Comparison of ENCODE assay signal across 13 cellular contexts in genomic region chr11:70951139-70951804, GRCh38.
DNase-seq lines count a peak whose midpoint lies in the region; ATAC-seq and TF ChIP-seq lines count a peak whose summit lies in the region.
"Had no signal": no experiment of that assay in that cellular context is flagged by ENCODE, and none has a peak within 500 bp of the region (broad histone marks: within the 10 kb centered on the region; RNA-seq: fewer than 3 reads in every experiment).

No MANE protein-coding gene starts in this region.

- TF ChIP-seq CTCF in Caco-2 (IDR thresholded peaks at IDR 0.05; ENCODE audit: insufficient read depth in 1 of 2, low read depth in 1 of 2, low read length in 1 of 2, severe bottlenecking in 1 of 2, unreplicated experiment in 1 of 2), result no peak
- no peak for TF ChIP-seq CTCF in liver (IDR thresholded peaks at IDR 0.05; ENCODE audit: low read depth, low read length, missing input control)

- POLR2A ChIA-PET in Caco-2 (lab: Charles Lee), result no interaction called here

- H3K27me3 ChIP-seq in Caco-2 (replicated peaks; ENCODE audit: control insufficient read depth, insufficient read depth, low read length) (no peaks in the 10 kb centered on the region), GM23248 (replicated peaks; ENCODE audit: insufficient read depth) (no peaks in the 10 kb centered on the region), liver (ENCODE audit: control insufficient read depth in 4 of 4, insufficient read depth in 4 of 4, low read length in 3 of 4) (no peaks in the 10 kb centered on the region)
- H3K27me3 ChIP-seq: Peyer's patch had no signal

- H3K4me1 Mint-ChIP-seq in Caco-2 (ENCODE audit: low read depth, unreplicated experiment), result no peaks in the 10 kb centered on the region
- H3K4me1 Mint-ChIP-seq: CD4-positive, CD25-positive, alpha-beta regulatory T cell had no signal

- no peaks in the 10 kb centered on the region for H3K27me3 Mint-ChIP-seq in Caco-2 (ENCODE audit: insufficient read depth, unreplicated experiment)
- H3K27me3 Mint-ChIP-seq: CD4-positive, CD25-positive, alpha-beta regulatory T cell had no signal

- H3K27ac ChIP-seq in GM23248 (no peak overlapping the region), liver (ENCODE audit: low read depth in 1 of 2, low read length in 2 of 2) (no peak overlapping the region)
- H3K27ac ChIP-seq: Peyer's patch had no signal

- H3K4me1 ChIP-seq in Caco-2, result no peaks in the 10 kb centered on the region
- no peaks in the 10 kb centered on the region for H3K4me1 ChIP-seq in GM23248 (ENCODE audit: insufficient read depth)
- H3K4me1 ChIP-seq in liver (ENCODE audit: control insufficient read depth in 4 of 4, insufficient read depth in 4 of 4, low read length in 3 of 4), result peaks cover 2 to 15% (median 9%) of the 10 kb centered on the region in 4 donors
- H3K4me1 ChIP-seq: Peyer's patch had no signal

- H3K9ac ChIP-seq in GM23248, result no peak overlapping the region
- no peak overlapping the region for H3K9ac ChIP-seq in liver (ENCODE audit: low read depth in 1 of 2, low read length in 2 of 2)

- BruUV-seq in Caco-2 (replicated peaks; lab: Mats Ljungman, UMichigan), result TSS peak; percentile 10

- H3K4me3 ChIP-seq in Caco-2 (ENCODE audit: low read depth, low read length) (no peak overlapping the region), GM23248 (no peak overlapping the region), liver (ENCODE audit: low read depth in 1 of 3, low read length in 3 of 3) (no peak overlapping the region)
- H3K4me3 ChIP-seq: Peyer's patch had no signal

- 45 to 50% methylated on average over 10 to 11 of the region's 11 CpGs for WGBS in GM23248 (ENCODE audit: low coverage in 1 of 2, low lambda C conversion rate in 2 of 2, missing lambda C conversion rate in 2 of 2), 2 experiments
- WGBS in liver, result 87% methylated on average over 11 of the region's 11 CpGs

- no peaks in the 10 kb centered on the region for H4K20me1 ChIP-seq in GM23248 (ENCODE audit: insufficient read depth)

- no peak for TF ChIP-seq RAD21 in liver (IDR thresholded peaks at IDR 0.05)

- CTCF ChIA-PET in Caco-2 (lab: Charles Lee), result no interaction called here

- no peaks in the 10 kb centered on the region for H3K9me2 ChIP-seq in GM23248 (ENCODE audit: insufficient read depth)

- no peak overlapping the region for H3K4me3 Mint-ChIP-seq in Caco-2 (ENCODE audit: unreplicated experiment)
- H3K4me3 Mint-ChIP-seq: CD4-positive, CD25-positive, alpha-beta regulatory T cell; T-helper 1 cell treated with Interleukin-12 subunit alpha and Interleukin-12 subunit beta and Interleukin-4 antibody, amounts not matched to agents 30 μg/mL and 1 μg/mL, for 36 hours had no signal

- H3K36me3 ChIP-seq in Caco-2 (ENCODE audit: control insufficient read depth, insufficient read depth, low read length), result 0 out of 2 replicates have a peak, but pooled peaks cover 3% of the 10 kb centered on the region
- no peaks in the 10 kb centered on the region for H3K36me3 ChIP-seq in GM23248 (ENCODE audit: low read depth)
- H3K36me3 ChIP-seq in liver (ENCODE audit: control insufficient read depth in 4 of 4, insufficient read depth in 3 of 4, low read depth in 1 of 4, low read length in 3 of 4), result no peaks in the 10 kb centered on the region
- H3K36me3 ChIP-seq: Peyer's patch had no signal

- intact Hi-C loops in Caco-2 (cut with micrococcal nuclease; ENCODE audit: unreplicated experiment), result no loop called here

- no peak for ATAC-seq in HG03378 (IDR thresholded peaks at IDR 0.05; ENCODE audit: unreplicated experiment)

- H3K9me3 ChIP-seq in Caco-2 (no peaks in the 10 kb centered on the region; the same call in 1 of the 2 replicates), GM23248 (ENCODE audit: low read depth) (no peaks in the 10 kb centered on the region), liver (ENCODE audit: control insufficient read depth in 4 of 4, low read length in 3 of 4) (no peaks in the 10 kb centered on the region)
- H3K9me3 ChIP-seq: Peyer's patch had no signal

- no peak overlapping the region for H2AFZ ChIP-seq in GM23248

- peak overlapping the region; percentile 18 for H3K27ac Mint-ChIP-seq in Caco-2 (ENCODE audit: unreplicated experiment)
- H3K27ac Mint-ChIP-seq: T-helper 1 cell treated with Interleukin-12 subunit alpha and Interleukin-12 subunit beta and Interleukin-4 antibody, amounts not matched to agents 30 μg/mL and 1 μg/mL, for 36 hours had no signal

- H3K36me3 Mint-ChIP-seq in Caco-2 (ENCODE audit: insufficient read depth, unreplicated experiment), result peaks cover 80% of the 10 kb centered on the region

- in situ Hi-C loops in GM23248 (cut with MboI) (no loop called here), SK-MEL-5 (cut with HindIII; ENCODE audit: low pct_unique_long_range_greater_than_20kb, low sequenced_read_pairs) (no loop called here)

- no peak overlapping the region for H3K4me2 ChIP-seq in GM23248 (ENCODE audit: unreplicated experiment)

- H3K9me3 Mint-ChIP-seq in Caco-2 (ENCODE audit: unreplicated experiment), result peaks cover 31% of the 10 kb centered on the region

- H3K79me2 ChIP-seq in GM23248 (ENCODE audit: insufficient read depth), result no peaks in the 10 kb centered on the region

- no peak for DNase-seq in Caco-2
- DNase-seq in GM23248, result peak; percentile 13
- peak; percentile 50 for DNase-seq in SK-MEL-5 (ENCODE audit: low read depth, low spot score)
- no peak for DNase-seq in NCI-H510A treated with DMSO at 0.1 percent for 48 hours (lab: John Stamatoyannopoulos, UW)
- DNase-seq in activated CD4-positive, alpha-beta T cell treated with anti-CD3 and anti-CD28 coated beads, Interleukin-2, amount 50 U/mL, for 48 hours, result no peak
- DNase-seq: ACHN; CD4-positive, CD25-positive, alpha-beta regulatory T cell; NCI-H2171; Peyer's patch; SHP77 had no signal

- H3F3A ChIP-seq in GM23248 (ENCODE audit: insufficient read depth), result no peaks in the 10 kb centered on the region

TF ChIP-seq in liver, 16 proteins besides CTCF, POLR2A, EP300 and RAD21:
- TF ChIP-seq FOXA2 (IDR thresholded peaks at IDR 0.05) (no peak), GABPA (IDR thresholded peaks at IDR 0.05 in 1 of 2, conservative IDR thresholded peaks at IDR 0.05 in 1 of 2) (peak; percentile 53 to 80), ZBTB33 (IDR thresholded peaks at IDR 0.05) (no peak), HNF4A (conservative IDR thresholded peaks at IDR 0.05) (no peak), SP1 (IDR thresholded peaks at IDR 0.05) (no peak), JUND (IDR thresholded peaks at IDR 0.05) (no peak), ATF3 (IDR thresholded peaks at IDR 0.05) (no peak), MAX (IDR thresholded peaks at IDR 0.05) (no peak)
TF ChIP-seq in liver: peak in this region for 1.

Comparison
In these comparisons a context has a peak if more than half of its experiments do, and no peak if none do; other contexts are left out.
1. DNase-seq: peak in GM23248 (single experiment) and SK-MEL-5 (single experiment); none in Caco-2 (0 of 2), NCI-H510A treated with DMSO at 0.1 percent for 48 hours (single experiment) and activated CD4-positive, alpha-beta T cell treated with anti-CD3 and anti-CD28 coated beads, Interleukin-2, amount 50 U/mL, for 48 hours (0 of 2).